In genomic region chr15:47390208-47390765, GRCh38 we compare ENCODE assay signal across 21 cellular contexts.
"Had no signal": no experiment of that assay in that cellular context is flagged by ENCODE, and none has a peak within 500 bp of the region (broad histone marks: within the 10 kb centered on the region; RNA-seq: fewer than 3 reads in every experiment).

No MANE protein-coding gene starts in this region.

- H3K9ac ChIP-seq: SK-N-SH had no signal

- H3K9me2 ChIP-seq: SK-N-SH had no signal

- H3K4me2 ChIP-seq: SK-N-SH had no signal

- ATAC-seq: Panc1, T-cell had no signal

- H3K9me3 ChIP-seq: SK-N-SH had no signal

- DNase-seq: KBM-7, MM.1S, NCI-H1105, NCI-H1417, NCI-H1436 treated with DMSO at 0.1 percent for 48 hours, NCI-H1694, NCI-H187 treated with DMSO at 0.1 percent for 48 hours, NCI-H2029 treated with DMSO at 0.1 percent for 48 hours, NCI-H2171 treated with DMSO at 0.1 percent for 48 hours, NCI-H446, NCI-H510A, NCI-H524 treated with DMSO at 0.1 percent for 48 hours, NCI-H69, NCI-H774, SHP77, SK-N-SH, SW 1271, T-cell had no signal

- H3K27ac ChIP-seq: HL-60, RWPE1 had no signal
